In the genomic region with DNA sequence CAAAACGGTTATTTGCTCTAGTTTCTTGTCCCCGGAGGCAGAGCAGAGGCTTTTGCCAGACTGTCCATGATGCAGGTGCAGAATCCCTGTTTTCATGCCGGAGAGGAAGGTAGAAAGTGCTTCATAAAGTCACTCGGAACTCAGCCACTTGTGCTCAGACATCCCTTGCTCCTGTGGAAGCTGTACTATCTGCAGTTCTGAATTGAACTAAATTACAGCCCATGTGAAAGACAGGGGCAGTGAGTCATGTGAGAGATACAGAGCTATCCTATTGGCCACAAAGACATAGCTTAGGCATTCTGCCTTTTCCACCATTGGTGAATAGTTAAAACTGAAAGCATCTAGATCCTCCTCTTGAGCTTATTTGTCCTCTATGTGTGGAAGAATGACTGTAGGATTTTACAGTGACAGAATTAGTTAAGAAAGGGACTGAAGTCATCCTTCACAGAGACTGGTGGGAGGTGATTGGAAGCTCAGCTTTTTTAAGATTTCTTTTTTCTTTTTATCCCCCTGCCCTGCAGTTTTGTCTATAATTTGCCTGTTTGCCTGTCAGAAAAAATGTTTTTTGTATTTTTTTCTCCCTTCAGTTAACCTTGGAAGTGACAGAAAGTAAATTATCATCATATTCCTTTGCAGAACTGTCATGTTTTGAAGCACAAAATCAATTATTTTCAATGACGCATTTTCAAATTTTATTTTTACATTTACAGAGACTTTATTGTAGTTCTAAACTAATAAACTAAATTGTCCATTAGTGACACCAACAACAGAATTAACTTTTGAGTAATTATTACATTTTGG, we compare ENCODE assay signal across 8 cellular contexts.
DNase-seq lines count a peak whose midpoint lies in the region; ATAC-seq, FAIRE-seq and TF ChIP-seq lines count a peak whose summit lies in the region.

No MANE protein-coding gene starts in this region.

- H3K79me2 ChIP-seq in OCI-LY3 (ENCODE audit: low read length): peaks cover 46% of the 10 kb centered on the region

- peak overlapping the region; percentile 75 for H2AFZ ChIP-seq in OCI-LY3 (ENCODE audit: low read depth, low read length)

- no peaks in the 10 kb centered on the region for H3K27me3 ChIP-seq in OCI-LY3 (ENCODE audit: low read depth, low read length)
- no peaks in the 10 kb centered on the region for H3K27me3 ChIP-seq in adipocyte (replicated peaks; ENCODE audit: control insufficient read depth, insufficient read depth, low read length)
- no peaks in the 10 kb centered on the region for H3K27me3 ChIP-seq in pancreas

- peak; percentile 77 for FAIRE-seq in pancreas (lab: Jason Lieb, UNC)

- WGBS in pancreas, 2 donors: 6 to 7% methylated on average over 5 of the region's 5 CpGs

- peak; percentile 1 for DNase-seq in ELF-1 (ENCODE audit: low read depth, low spot score)
- DNase-seq in HT-29 (ENCODE audit: low spot score): peak; percentile 86
- peak; percentile 94 for DNase-seq in adipocyte (ENCODE audit: low read depth)
- peak; percentile 49 for DNase-seq in Right ventricle myocardium inferior (ENCODE audit: missing footprints)
- DNase-seq in pancreas: peak in 3 of 6 donors; percentile 6 to 38 (median 16)
- no peak for DNase-seq in NCI-H1694 (lab: John Stamatoyannopoulos, UW)

- peak; percentile 82 for ATAC-seq in GM21447 (IDR thresholded peaks at IDR 0.05; ENCODE audit: unreplicated experiment)
- ATAC-seq in Right ventricle myocardium inferior: peak; percentile 98
- peak; percentile 86 to 94 (median 92) for ATAC-seq in pancreas

- H3K4me2 ChIP-seq in OCI-LY3 (ENCODE audit: low read length): peak overlapping the region; percentile 89

- H4K20me1 ChIP-seq in OCI-LY3 (ENCODE audit: insufficient read depth, low read length): no peaks in the 10 kb centered on the region

- H3K36me3 ChIP-seq in OCI-LY3 (replicated peaks; ENCODE audit: low read depth, low read length): peaks cover 3% of the 10 kb centered on the region
- no peaks in the 10 kb centered on the region for H3K36me3 ChIP-seq in adipocyte (ENCODE audit: control insufficient read depth, insufficient read depth, low read length, severe bottlenecking)
- H3K36me3 ChIP-seq in pancreas: no peaks in the 10 kb centered on the region

- intact Hi-C loops in Right ventricle myocardium inferior (cut with DNase I) (loop anchor here (2.0 to 10.0 kb wide), 4 partner anchors 45 to 247 kb away; no protein-coding TSS in a partner anchor), pancreas (cut with DNase I) (no loop called here)

- peak overlapping the region; percentile 65 for H3K27ac ChIP-seq in OCI-LY3 (ENCODE audit: low read length)
- H3K27ac ChIP-seq in pancreas: peak overlapping the region in 3 of 4 donors; percentile 51 to 56 (median 53)

- TF ChIP-seq CTCF in OCI-LY3 (IDR thresholded peaks at IDR 0.05; ENCODE audit: low read depth, low read length) (no peak), pancreas (IDR thresholded peaks at IDR 0.05) (no peak)

- peaks cover 38% of the 10 kb centered on the region for H3K4me1 ChIP-seq in OCI-LY3 (ENCODE audit: low read length)
- H3K4me1 ChIP-seq in adipocyte (ENCODE audit: control insufficient read depth, insufficient read depth, low read length): peaks cover 17% of the 10 kb centered on the region
- H3K4me1 ChIP-seq in pancreas: peaks cover 0 to 16% (median 14%) of the 10 kb centered on the region in 3 donors

- H3K9me3 ChIP-seq in OCI-LY3 (ENCODE audit: insufficient read depth, low read length) (0 out of 2 replicates have a peak, but pooled peaks cover 4% of the 10 kb centered on the region), adipocyte (ENCODE audit: control insufficient read depth, low read length) (no peaks in the 10 kb centered on the region), pancreas (no peaks in the 10 kb centered on the region)

- H3K4me3 ChIP-seq in OCI-LY3 (ENCODE audit: low read length) (peak overlapping the region; percentile 80), adipocyte (ENCODE audit: low read length) (peak overlapping the region; percentile 90), pancreas (peak overlapping the region in 3 of 4 donors; percentile 29 to 49 (median 32))

- H3K9ac ChIP-seq in OCI-LY3 (ENCODE audit: low read length): peak overlapping the region; percentile 65
- H3K9ac ChIP-seq in adipocyte (ENCODE audit: low read length): peak overlapping the region; percentile 79

Comparison
In these comparisons a context has a peak if more than half of its experiments do, and no peak if none do; other contexts are left out.
1. H3K4me3 ChIP-seq: peak in every context shown above with its lines; median percentile 90 in adipocyte; 80 in OCI-LY3; 32 in pancreas.